In the genomic region with DNA sequence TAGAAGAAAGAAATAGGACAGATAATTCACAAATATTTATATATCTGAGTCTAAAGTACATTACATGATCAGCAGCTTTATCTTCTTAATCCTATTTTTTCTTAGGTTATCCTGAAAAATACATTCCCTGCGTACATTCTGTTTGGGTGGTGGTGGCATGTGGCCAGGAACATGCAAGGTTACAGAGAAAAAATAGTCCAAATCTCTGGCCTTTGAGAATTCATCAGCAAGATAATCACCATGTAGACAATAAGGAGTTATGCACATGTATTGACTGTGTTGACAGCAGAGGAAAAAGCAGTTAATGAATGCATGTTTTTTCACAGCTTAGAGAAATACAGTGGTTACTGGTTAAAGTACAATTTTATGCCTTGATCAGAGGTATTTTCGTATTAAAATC, we compare ENCODE assay signal across 32 cellular contexts. TPM values are rescaled to one million over a fixed set of nuclear protein-coding genes. Genes with fewer than 3 reads are reported as not detected.
"Had no signal": no experiment of that assay in that cellular context is flagged by ENCODE, and none has a peak within 500 bp of the region (broad histone marks: within the 10 kb centered on the region; RNA-seq: fewer than 3 reads in every experiment).

No MANE protein-coding gene starts in this region.

- H3K4me1 ChIP-seq: breast epithelium, foreskin keratinocyte had no signal

- ATAC-seq: esophagus mucosa; foreskin keratinocyte; heart left ventricle; lower lobe of right lung; natural killer cell treated with Interleukin-12 subunit alpha and Interleukin-12 subunit beta and Interleukin-15 and Interleukin-18, amount 100 ng/mL, for 72 hours; stimulated activated naive B cell treated with anti-CD40 and anti-IgM and Interleukin-4, amounts not matched to agents 10 μg/mL and 1 μg/mL and 100 μg/mL, for 72 hours; T-helper 17 cell; WTC11 had no signal

- H3K27ac ChIP-seq: ascending aorta, breast epithelium, lower lobe of right lung had no signal

- H3K36me3 Mint-ChIP-seq: activated naive CD4-positive, alpha-beta T cell treated with anti-CD3 and anti-CD28 coated beads, Interleukin-2, amount 10 ng/mL, durations not matched to agents 7 days and 5 days; natural killer cell treated with Interleukin-12 subunit alpha and Interleukin-12 subunit beta and Interleukin-15 and Interleukin-18, amount 100 ng/mL, for 72 hours; stimulated activated naive B cell treated with anti-CD40 and anti-IgM and Interleukin-4, amounts not matched to agents 10 μg/mL and 1 μg/mL and 100 μg/mL, for 72 hours; WTC11 had no signal

- H3K4me2 ChIP-seq: smooth muscle cell had no signal

- H3K9me3 Mint-ChIP-seq: activated CD4-positive, alpha-beta memory T cell treated with anti-CD3 and anti-CD28 coated beads, Interleukin-2, amount 10 ng/mL, durations not matched to agents 7 days and 5 days; activated CD4-positive, alpha-beta T cell treated with anti-CD3 and anti-CD28 coated beads, Interleukin-2, amount 10 ng/mL, durations not matched to agents 7 days and 5 days; activated naive CD4-positive, alpha-beta T cell treated with anti-CD3 and anti-CD28 coated beads, Interleukin-2, amount 10 ng/mL, durations not matched to agents 7 days and 5 days; activated T-cell treated with anti-CD3 and anti-CD28 coated beads, Interleukin-2, amount 50 U/mL, for 24 hours; central memory CD8-positive, alpha-beta T cell; natural killer cell treated with Interleukin-12 subunit alpha and Interleukin-12 subunit beta and Interleukin-15 and Interleukin-18, amount 100 ng/mL, for 72 hours; WTC11 had no signal

- H3K4me3 Mint-ChIP-seq: activated CD4-positive, alpha-beta memory T cell treated with anti-CD3 and anti-CD28 coated beads, Interleukin-2, amount 10 ng/mL, durations not matched to agents 7 days and 5 days; activated CD4-positive, alpha-beta T cell treated with anti-CD3 and anti-CD28 coated beads, Interleukin-2, amount 10 ng/mL, durations not matched to agents 7 days and 5 days; activated naive CD4-positive, alpha-beta T cell treated with anti-CD3 and anti-CD28 coated beads, Interleukin-2, amount 10 ng/mL, durations not matched to agents 7 days and 5 days; activated naive CD8-positive, alpha-beta T cell treated with anti-CD3 and anti-CD28 coated beads, Interleukin-2, amount 10 ng/mL, durations not matched to agents 7 days and 5 days; activated T-cell treated with anti-CD3 and anti-CD28 coated beads, Interleukin-2, amount 50 U/mL, for 24 hours; central memory CD8-positive, alpha-beta T cell; natural killer cell treated with Interleukin-12 subunit alpha and Interleukin-12 subunit beta and Interleukin-15 and Interleukin-18, amount 100 ng/mL, for 72 hours; stimulated activated naive B cell treated with anti-CD40 and anti-IgM and Interleukin-4, amounts not matched to agents 10 μg/mL and 1 μg/mL and 100 μg/mL, for 72 hours; T-helper 17 cell; WTC11 had no signal

- H3K36me3 ChIP-seq: ascending aorta, breast epithelium, heart left ventricle, lower lobe of right lung, transverse colon had no signal

- H3K27me3 ChIP-seq: ascending aorta, breast epithelium, foreskin keratinocyte, transverse colon had no signal

- H3K27ac Mint-ChIP-seq: activated CD4-positive, alpha-beta memory T cell treated with anti-CD3 and anti-CD28 coated beads, Interleukin-2, amount 10 ng/mL, durations not matched to agents 7 days and 5 days; activated CD4-positive, alpha-beta T cell treated with anti-CD3 and anti-CD28 coated beads, Interleukin-2, amount 10 ng/mL, durations not matched to agents 7 days and 5 days; activated naive CD4-positive, alpha-beta T cell treated with anti-CD3 and anti-CD28 coated beads, Interleukin-2, amount 10 ng/mL, durations not matched to agents 7 days and 5 days; activated T-cell treated with anti-CD3 and anti-CD28 coated beads, Interleukin-2, amount 50 U/mL, for 24 hours; progenitor cell of endocrine pancreas; stimulated activated naive B cell treated with anti-CD40 and anti-IgM and Interleukin-4, amounts not matched to agents 10 μg/mL and 1 μg/mL and 100 μg/mL, for 72 hours; T-helper 17 cell; WTC11 had no signal

- H3K9me3 ChIP-seq: ascending aorta, breast epithelium, heart left ventricle, lower lobe of right lung, transverse colon had no signal

- H3K4me1 Mint-ChIP-seq: activated CD4-positive, alpha-beta memory T cell treated with anti-CD3 and anti-CD28 coated beads, Interleukin-2, amount 10 ng/mL, durations not matched to agents 7 days and 5 days; central memory CD8-positive, alpha-beta T cell had no signal

- DNase-seq: activated CD4-positive, alpha-beta memory T cell treated with anti-CD3 and anti-CD28 coated beads, Interleukin-2, amount 10 ng/mL, durations not matched to agents 7 days and 5 days; activated CD4-positive, alpha-beta T cell treated with anti-CD3 and anti-CD28 coated beads for 1 hour; activated CD4-positive, alpha-beta T cell treated with anti-CD3 and anti-CD28 coated beads, Interleukin-2, amount 10 ng/mL, durations not matched to agents 7 days and 5 days; activated CD8-positive, alpha-beta memory T cell treated with anti-CD3 and anti-CD28 coated beads, Interleukin-2, amount 50 U/mL, for 48 hours; activated gamma-delta T cell; activated naive CD4-positive, alpha-beta T cell treated with anti-CD3 and anti-CD28 coated beads, Interleukin-2, amount 10 ng/mL, durations not matched to agents 7 days and 5 days; activated naive CD8-positive, alpha-beta T cell treated with anti-CD3 and anti-CD28 coated beads, Interleukin-2, amount 10 ng/mL, durations not matched to agents 7 days and 5 days; activated T-cell treated with anti-CD3 and anti-CD28 coated beads, Interleukin-2, amount 50 U/mL, for 24 hours; effector memory CD4-positive, alpha-beta T cell; foreskin keratinocyte; heart left ventricle; hypothalamus; lower lobe of right lung; mesenchymal stem cell; stimulated activated CD4-positive, alpha-beta T cell treated with anti-CD3 and anti-CD28 coated beads, Interleukin-1b, Interleukin-23, amount 100 ng/mL, for 48 hours; stimulated activated CD4-positive, alpha-beta T cell treated with anti-CD3 and anti-CD28 coated beads, Interleukin-4, amount 100 ng/mL, for 4 hours; stimulated activated CD8-positive, alpha-beta memory T cell treated with anti-CD3 and anti-CD28 coated beads, Interleukin-4, amount 100 ng/mL, for 48 hours; stimulated activated naive B cell treated with anti-CD40 and anti-IgM and Interleukin-4, amounts not matched to agents 10 μg/mL and 1 μg/mL and 100 μg/mL, for 72 hours; T-helper 17 cell; T1000; transverse colon had no signal

- FAIRE-seq: colon had no signal

- H3K4me3 ChIP-seq: ascending aorta, breast epithelium, heart left ventricle, lower lobe of right lung, smooth muscle cell, transverse colon had no signal

RNA-seq across cellular contexts. Expression of gene ABCA4, which starts 49.0 kb away (rescaled TPM):
- total RNA-seq: activated CD4-positive, alpha-beta memory T cell treated with anti-CD3 and anti-CD28 coated beads, Interleukin-2, amount 10 ng/mL, durations not matched to agents 7 days and 5 days; activated CD4-positive, alpha-beta T cell treated with anti-CD3 and anti-CD28 coated beads, Interleukin-2, amount 10 ng/mL, durations not matched to agents 7 days and 5 days; activated naive CD8-positive, alpha-beta T cell treated with anti-CD3 and anti-CD28 coated beads, Interleukin-2, amount 10 ng/mL, durations not matched to agents 7 days and 5 days; ascending aorta; foreskin keratinocyte; kidney epithelial cell; mononuclear cell; natural killer cell treated with Interleukin-12 subunit alpha and Interleukin-12 subunit beta and Interleukin-15 and Interleukin-18, amount 100 ng/mL, for 72 hours; T-helper 17 cell had no signal
- polyA plus RNA-seq: foreskin keratinocyte had no signal
